ENCODE assay signal across 8 cellular contexts in genomic region chr9:19409406-19410194, GRCh38. TPM values are rescaled to one million over a fixed set of nuclear protein-coding genes. Genes with fewer than 3 reads are reported as not detected.
DNase-seq lines count a peak whose midpoint lies in the region; ATAC-seq and TF ChIP-seq lines count a peak whose summit lies in the region.

No MANE protein-coding gene starts in this region.

- H3K4me3 ChIP-seq in CD4-positive, CD25-positive, alpha-beta regulatory T cell (ENCODE audit: low read depth, low read length): peak overlapping the region; percentile 82
- peak overlapping the region; percentile 89 for H3K4me3 ChIP-seq in Karpas-422 (ENCODE audit: low read length)
- H3K4me3 ChIP-seq in WERI-Rb-1 (ENCODE audit: low read depth, low read length): peak overlapping the region; percentile 68
- H3K4me3 ChIP-seq in esophagus muscularis mucosa: peak overlapping the region; percentile 70 to 91 (median 84)

- TF ChIP-seq CTCF in GM20000 (IDR thresholded peaks at IDR 0.05; ENCODE audit: extremely low read depth, missing control alignments) (no peak), WERI-Rb-1 (IDR thresholded peaks at IDR 0.05; ENCODE audit: low read depth, low read length) (peak; percentile 6; the same call in 1 of the 2 replicates), esophagus muscularis mucosa (IDR thresholded peaks at IDR 0.05) (no peak), natural killer cell (IDR thresholded peaks at IDR 0.05) (no peak)

- no peak for TF ChIP-seq POLR2A in esophagus muscularis mucosa (IDR thresholded peaks at IDR 0.05; ENCODE audit: low read depth)

- no peaks in the 10 kb centered on the region for H3K36me3 ChIP-seq in CD4-positive, CD25-positive, alpha-beta regulatory T cell (ENCODE audit: control insufficient read depth, insufficient read depth, low read length)
- H3K36me3 ChIP-seq in Karpas-422 (ENCODE audit: insufficient read depth, low read length) (no peaks in the 10 kb centered on the region), WERI-Rb-1 (no peaks in the 10 kb centered on the region; the same call in none of the 2 replicates), esophagus muscularis mucosa (no peaks in the 10 kb centered on the region)

- peak overlapping the region in 2 of 3 donors; percentile 92 to 94 for H3K27ac Mint-ChIP-seq in CD4-positive, CD25-positive, alpha-beta regulatory T cell
- peak overlapping the region; percentile 67 to 87 for H3K27ac Mint-ChIP-seq in natural killer cell

- peak in 2 of 3 donors; percentile 2 to 23 for DNase-seq in CD4-positive, CD25-positive, alpha-beta regulatory T cell
- DNase-seq in GM20000 (ENCODE audit: low spot score): peak; percentile 43
- DNase-seq in Karpas-422: peak; percentile 53
- DNase-seq in WERI-Rb-1: peak; percentile 43
- DNase-seq in esophagus muscularis mucosa (ENCODE audit: extremely low spot score): no peak
- no peak for DNase-seq in natural killer cell
- no peak for DNase-seq in NOMO-1 (lab: John Stamatoyannopoulos, UW; ENCODE audit: unreplicated experiment in 2 of 2)

- ATAC-seq in CD4-positive, CD25-positive, alpha-beta regulatory T cell (ENCODE audit: low read depth in 2 of 2): no peak
- ATAC-seq in natural killer cell: no peak
- no peak for ATAC-seq in GM21390 (IDR thresholded peaks at IDR 0.05; ENCODE audit: unreplicated experiment)

- no peaks in the 10 kb centered on the region for H3K9me3 ChIP-seq in CD4-positive, CD25-positive, alpha-beta regulatory T cell (ENCODE audit: control insufficient read depth in 2 of 2, low read length in 2 of 2)
- H3K9me3 ChIP-seq in Karpas-422 (ENCODE audit: low read length): no peaks in the 10 kb centered on the region
- no peaks in the 10 kb centered on the region for H3K9me3 ChIP-seq in WERI-Rb-1 (ENCODE audit: severe bottlenecking)
- no peaks in the 10 kb centered on the region for H3K9me3 ChIP-seq in esophagus muscularis mucosa

- H3K79me2 ChIP-seq in Karpas-422 (ENCODE audit: low read length): no peaks in the 10 kb centered on the region

- peaks cover 4% of the 10 kb centered on the region for H3K36me3 Mint-ChIP-seq in CD4-positive, CD25-positive, alpha-beta regulatory T cell
- no peaks in the 10 kb centered on the region for H3K36me3 Mint-ChIP-seq in natural killer cell

- no peak for TF ChIP-seq EP300 in esophagus muscularis mucosa (IDR thresholded peaks at IDR 0.05)

- peaks cover 5 to 29% (median 17%) of the 10 kb centered on the region in 4 donors for H3K4me1 Mint-ChIP-seq in CD4-positive, CD25-positive, alpha-beta regulatory T cell
- H3K4me1 Mint-ChIP-seq in natural killer cell: peaks cover 10 to 18% of the 10 kb centered on the region in 2 donors

- peak overlapping the region; percentile 93 to 98 (median 96) for H3K4me3 Mint-ChIP-seq in CD4-positive, CD25-positive, alpha-beta regulatory T cell
- peak overlapping the region; percentile 98 for H3K4me3 Mint-ChIP-seq in natural killer cell

- no peaks in the 10 kb centered on the region for H3K27me3 ChIP-seq in CD4-positive, CD25-positive, alpha-beta regulatory T cell (ENCODE audit: control insufficient read depth, insufficient read depth, low read length)
- H3K27me3 ChIP-seq in Karpas-422 (ENCODE audit: low read length): no peaks in the 10 kb centered on the region
- no peaks in the 10 kb centered on the region for H3K27me3 ChIP-seq in WERI-Rb-1 (ENCODE audit: insufficient read depth, low read depth, severe bottlenecking)
- H3K27me3 ChIP-seq in esophagus muscularis mucosa: no peaks in the 10 kb centered on the region

- no peaks in the 10 kb centered on the region for H4K20me1 ChIP-seq in Karpas-422 (ENCODE audit: insufficient read depth, low read depth, low read length)

- no peaks in the 10 kb centered on the region for H3K27me3 Mint-ChIP-seq in CD4-positive, CD25-positive, alpha-beta regulatory T cell
- peaks cover 0 to 4% of the 10 kb centered on the region in 2 donors for H3K27me3 Mint-ChIP-seq in natural killer cell (ENCODE audit: low read depth in 2 of 2)

- 8% methylated on average over 17 of the region's 17 CpGs for WGBS in esophagus muscularis mucosa

- intact Hi-C loops in esophagus muscularis mucosa (cut with DNase I): loop anchor here (2.0 kb wide), 1 partner anchor 29 kb away; the partner anchor contains the start of gene RPS6
- intact Hi-C loops in natural killer cell (cut with micrococcal nuclease): no loop called here

- H3K27ac ChIP-seq in CD4-positive, CD25-positive, alpha-beta regulatory T cell (ENCODE audit: insufficient read depth, low read length, poor library complexity, severe bottlenecking): no peak overlapping the region
- no peak overlapping the region for H3K27ac ChIP-seq in Karpas-422 (ENCODE audit: low read length)
- H3K27ac ChIP-seq in WERI-Rb-1: peak overlapping the region; percentile 83
- peak overlapping the region; percentile 78 to 90 (median 84) for H3K27ac ChIP-seq in esophagus muscularis mucosa (replicated peaks in 1 of 4)

- peak overlapping the region; percentile 71 for H3K9ac ChIP-seq in Karpas-422 (ENCODE audit: low read length)

- H2AFZ ChIP-seq in Karpas-422 (ENCODE audit: low read length): peak overlapping the region; percentile 87

- H3K4me1 ChIP-seq in CD4-positive, CD25-positive, alpha-beta regulatory T cell (ENCODE audit: control insufficient read depth, insufficient read depth, low read length, poor library complexity, severe bottlenecking): peaks cover 19% of the 10 kb centered on the region
- H3K4me1 ChIP-seq in Karpas-422 (ENCODE audit: low read length): peaks cover 14% of the 10 kb centered on the region
- peaks cover 15 to 23% (median 17%) of the 10 kb centered on the region in 4 donors for H3K4me1 ChIP-seq in esophagus muscularis mucosa

- peak overlapping the region; percentile 97 for H3K4me2 ChIP-seq in Karpas-422 (ENCODE audit: low read depth, low read length, poor library complexity, severe bottlenecking)

- H3K9me3 Mint-ChIP-seq in CD4-positive, CD25-positive, alpha-beta regulatory T cell: no peaks in the 10 kb centered on the region
- no peaks in the 10 kb centered on the region for H3K9me3 Mint-ChIP-seq in natural killer cell

- no peaks in the 10 kb centered on the region for H3K9me2 ChIP-seq in Karpas-422 (replicated peaks; ENCODE audit: insufficient read depth, low read length)

RNA-seq across cellular contexts. Expression of gene ACER2, which starts 0.8 kb away (rescaled TPM):
- 2.9 TPM for total RNA-seq in CD4-positive, CD25-positive, alpha-beta regulatory T cell
- polyA plus RNA-seq in CD4-positive, CD25-positive, alpha-beta regulatory T cell: 1 to 10 TPM in 1 of 4 donors, under 1 TPM in 3; 0.21 to 1.2 (median 0.80) TPM
- total RNA-seq in Karpas-422 (2014; rRNA removed; shearing (Covaris generic); ENCODE audit: low replicate concordance): 0.87 and 1.1 TPM in 2 replicates
- total RNA-seq in esophagus muscularis mucosa: 1 to 10 TPM; 1.8 to 4.1 (median 2.6) TPM
- 1 to 10 TPM in 2 of 3 donors, under 1 TPM in 1; 0.61 to 1.3 (median 1.2) TPM for total RNA-seq in natural killer cell

RNA-seq across cellular contexts. Expression of gene RPS6, which starts 29.6 kb away (rescaled TPM):
- total RNA-seq in CD4-positive, CD25-positive, alpha-beta regulatory T cell: 2,252 TPM
- polyA plus RNA-seq in CD4-positive, CD25-positive, alpha-beta regulatory T cell: 1,000 to 10,000 TPM; 2,052 to 3,616 (median 2,846) TPM
- 3,209 and 3,816 TPM in 2 replicates for total RNA-seq in Karpas-422 (2014; rRNA removed; shearing (Covaris generic); ENCODE audit: low replicate concordance)
- 1,000 to 10,000 TPM in 3 of 4 donors, 100 to 1,000 TPM in 1; 941 to 1,713 (median 1,180) TPM for total RNA-seq in esophagus muscularis mucosa
- 1,000 to 10,000 TPM; 1,207 to 1,412 (median 1,371) TPM for total RNA-seq in natural killer cell

Comparison
In these comparisons a context has a peak if more than half of its experiments do, and no peak if none do; other contexts are left out.
1. DNase-seq: peak in CD4-positive, CD25-positive, alpha-beta regulatory T cell (2 of 3), GM20000 (single experiment), Karpas-422 (single experiment) and WERI-Rb-1 (single experiment); none in esophagus muscularis mucosa (single experiment), natural killer cell (single experiment) and NOMO-1 (0 of 2).
2. H3K27ac ChIP-seq: peak in WERI-Rb-1 (single experiment) and esophagus muscularis mucosa (4 of 4); none in CD4-positive, CD25-positive, alpha-beta regulatory T cell (single experiment) and Karpas-422 (single experiment).
3. Peak in every context shown above with its lines, with median percentiles within 50 percentile points of each other: H3K4me3 ChIP-seq.